ENCODE assay signal across 8 cellular contexts in the genomic region with DNA sequence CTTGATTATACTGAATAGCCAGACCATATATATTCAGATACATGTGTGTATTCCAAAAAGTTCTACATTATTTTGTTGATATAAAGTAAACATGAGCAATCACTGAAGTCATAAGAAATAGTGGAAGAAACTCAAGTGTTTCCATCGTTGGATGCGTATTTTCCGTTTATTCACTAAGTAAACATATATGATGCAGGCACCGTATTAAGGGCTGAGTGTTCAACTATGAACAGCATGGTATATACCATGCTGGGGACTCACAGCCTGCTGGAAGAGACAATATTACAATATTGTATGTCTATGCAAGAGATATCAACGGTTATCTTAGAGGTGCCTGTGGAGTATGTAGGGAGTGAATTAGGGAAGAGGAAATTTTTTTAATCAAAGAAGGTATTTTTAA. TPM values are rescaled to one million over a fixed set of nuclear protein-coding genes. Genes with fewer than 3 reads are reported as not detected.
DNase-seq lines count a peak whose midpoint lies in the region; ATAC-seq, FAIRE-seq and TF ChIP-seq lines count a peak whose summit lies in the region.

No MANE protein-coding gene starts in this region.

- H3K4me1 Mint-ChIP-seq in activated CD8-positive, alpha-beta memory T cell treated with anti-CD3 and anti-CD28 coated beads, Interleukin-2, amount 10 ng/mL, durations not matched to agents 7 days and 5 days, result peaks cover 33% of the 10 kb centered on the region
- H3K4me1 Mint-ChIP-seq in WTC11, result peaks cover 3% of the 10 kb centered on the region; the same call in 1 of the 2 replicates

- H3K4me1 ChIP-seq in iPS-20b (ENCODE audit: insufficient read depth, low read length) (peaks cover 11% of the 10 kb centered on the region; the same call in 1 of the 2 replicates), suprapubic skin (peaks cover 24% of the 10 kb centered on the region)

- no peak for TF ChIP-seq EP300 in suprapubic skin (IDR thresholded peaks at IDR 0.05)

- peaks cover 7% of the 10 kb centered on the region for H3K27me3 Mint-ChIP-seq in activated CD8-positive, alpha-beta memory T cell treated with anti-CD3 and anti-CD28 coated beads, Interleukin-2, amount 10 ng/mL, durations not matched to agents 7 days and 5 days
- peaks cover 6% of the 10 kb centered on the region for H3K27me3 Mint-ChIP-seq in WTC11 (ENCODE audit: low read depth)

- POLR2A ChIA-PET in WTC11 (lab: Charles Lee), result interaction anchor here (1.6 to 2.1 kb wide), 2 partner anchors 63 to 219 kb away, joined by 6 to 8 read pairs; a partner anchor contains a TSS

- CTCF ChIA-PET in activated CD8-positive, alpha-beta memory T cell treated with anti-CD3 and anti-CD28 coated beads, Interleukin-2, amount 10 ng/mL, durations not matched to agents 7 days and 5 days (lab: Charles Lee), result interaction anchor here (1.0 to 1.2 kb wide), 2 partner anchors 9 to 14 kb away, joined by 3 read pairs; no protein-coding TSS in a partner anchor
- CTCF ChIA-PET in WTC11 (lab: Charles Lee), result no interaction called here

- H3K9ac ChIP-seq in iPS-20b (ENCODE audit: low read depth, low read length), result peak overlapping the region; percentile 97; the same call in 1 of the 2 replicates

- H3K4me3 ChIP-seq in iPS-20b (ENCODE audit: low read length), result peak overlapping the region; percentile 97
- peak overlapping the region; percentile 80 for H3K4me3 ChIP-seq in suprapubic skin

- H3K27me3 ChIP-seq in iPS-20b (ENCODE audit: insufficient read depth, low read length), result peaks cover 7% of the 10 kb centered on the region; the same call in 1 of the 2 replicates
- peaks cover 11% of the 10 kb centered on the region for H3K27me3 ChIP-seq in suprapubic skin

- H3K36me3 ChIP-seq in iPS-20b (ENCODE audit: insufficient read depth, low read depth, low read length) (no peaks in the 10 kb centered on the region), suprapubic skin (peaks cover 8% of the 10 kb centered on the region)

- peak overlapping the region; percentile 90 for H3K4me3 Mint-ChIP-seq in activated CD8-positive, alpha-beta memory T cell treated with anti-CD3 and anti-CD28 coated beads, Interleukin-2, amount 10 ng/mL, durations not matched to agents 7 days and 5 days
- peak overlapping the region; percentile 87 for H3K4me3 Mint-ChIP-seq in WTC11

- no peak for ATAC-seq in activated CD8-positive, alpha-beta memory T cell treated with anti-CD3 and anti-CD28 coated beads, Interleukin-2, amount 10 ng/mL, durations not matched to agents 7 days and 5 days
- no peak for ATAC-seq in WTC11

- no peak for TF ChIP-seq POLR2A in suprapubic skin (IDR thresholded peaks at IDR 0.05)

- DNase-seq in activated CD8-positive, alpha-beta memory T cell treated with anti-CD3 and anti-CD28 coated beads, Interleukin-2, amount 10 ng/mL, durations not matched to agents 7 days and 5 days, result no peak
- DNase-seq in activated CD8-positive, alpha-beta memory T cell treated with anti-CD3 and anti-CD28 coated beads, Interleukin-2, amount 50 U/mL, for 4 hours, result no peak
- DNase-seq in WTC11 (ENCODE audit: low spot score) (no peak), suprapubic skin (ENCODE audit: low spot score in 2 of 2) (no peak), HTR-8/SVneo (ENCODE audit: insufficient read length, low spot score) (no peak)
- DNase-seq in stimulated activated CD8-positive, alpha-beta memory T cell treated with anti-CD3 and anti-CD28 coated beads, Interleukin-4, amount 100 ng/mL, for 48 hours, result no peak
- no peak for DNase-seq in stimulated activated CD4-positive, alpha-beta T cell treated with anti-CD3 and anti-CD28 coated beads, Interleukin-4, amount 100 ng/mL, for 4 hours

- no peak for FAIRE-seq in HTR-8/SVneo (lab: Jason Lieb, UNC)

- WGBS in suprapubic skin, result 85% methylated on average over 5 of the region's 5 CpGs

- peak overlapping the region; percentile 95 for H3K27ac Mint-ChIP-seq in activated CD8-positive, alpha-beta memory T cell treated with anti-CD3 and anti-CD28 coated beads, Interleukin-2, amount 10 ng/mL, durations not matched to agents 7 days and 5 days
- peak overlapping the region; percentile 97; the same call in 1 of the 2 replicates for H3K27ac Mint-ChIP-seq in WTC11

- no peaks in the 10 kb centered on the region for H3K9me3 Mint-ChIP-seq in activated CD8-positive, alpha-beta memory T cell treated with anti-CD3 and anti-CD28 coated beads, Interleukin-2, amount 10 ng/mL, durations not matched to agents 7 days and 5 days (ENCODE audit: low read depth)
- H3K9me3 Mint-ChIP-seq in WTC11, result no peaks in the 10 kb centered on the region

- H3K27ac ChIP-seq in iPS-20b (ENCODE audit: low read length) (no peak overlapping the region), suprapubic skin (peak overlapping the region; percentile 87)

- TF ChIP-seq CTCF in WTC11 (IDR thresholded peaks at IDR 0.05), result no peak
- TF ChIP-seq CTCF in suprapubic skin (IDR thresholded peaks at IDR 0.05), result no peak

- H3K36me3 Mint-ChIP-seq in activated CD8-positive, alpha-beta memory T cell treated with anti-CD3 and anti-CD28 coated beads, Interleukin-2, amount 10 ng/mL, durations not matched to agents 7 days and 5 days, result peaks cover 28% of the 10 kb centered on the region
- H3K36me3 Mint-ChIP-seq in WTC11, result peaks cover 3% of the 10 kb centered on the region; the same call in 1 of the 2 replicates

- no peaks in the 10 kb centered on the region for H3K9me3 ChIP-seq in iPS-20b (ENCODE audit: insufficient read depth, low read depth, low read length)
- H3K9me3 ChIP-seq in suprapubic skin, result no peaks in the 10 kb centered on the region

TF ChIP-seq in WTC11, 78 proteins besides CTCF, POLR2A, EP300 and RAD21 (continues in another document):
- TF ChIP-seq NFE2L1 (CRISPR knock-in tag; IDR thresholded peaks at IDR 0.05) (no peak), ZNF232 (CRISPR knock-in tag; IDR thresholded peaks at IDR 0.05) (no peak), ZNF121 (CRISPR knock-in tag; IDR thresholded peaks at IDR 0.05) (no peak), NFYB (CRISPR knock-in tag; conservative IDR thresholded peaks at IDR 0.05; ENCODE audit: low read depth) (no peak), ZNF671 (CRISPR knock-in tag; IDR thresholded peaks at IDR 0.05) (no peak), EMX1 (CRISPR knock-in tag; IDR thresholded peaks at IDR 0.05) (no peak), ELF4 (CRISPR knock-in tag; IDR thresholded peaks at IDR 0.05; ENCODE audit: low read depth) (no peak)
- TF ChIP-seq, protein P1, sequence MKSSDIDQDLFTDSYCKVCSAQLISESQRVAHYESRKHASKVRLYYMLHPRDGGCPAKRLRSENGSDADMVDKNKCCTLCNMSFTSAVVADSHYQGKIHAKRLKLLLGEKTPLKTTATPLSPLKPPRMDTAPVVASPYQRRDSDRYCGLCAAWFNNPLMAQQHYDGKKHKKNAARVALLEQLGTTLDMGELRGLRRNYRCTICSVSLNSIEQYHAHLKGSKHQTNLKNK (CRISPR knock-in tag; IDR thresholded peaks at IDR 0.05), result no peak
- TF ChIP-seq, protein P2, sequence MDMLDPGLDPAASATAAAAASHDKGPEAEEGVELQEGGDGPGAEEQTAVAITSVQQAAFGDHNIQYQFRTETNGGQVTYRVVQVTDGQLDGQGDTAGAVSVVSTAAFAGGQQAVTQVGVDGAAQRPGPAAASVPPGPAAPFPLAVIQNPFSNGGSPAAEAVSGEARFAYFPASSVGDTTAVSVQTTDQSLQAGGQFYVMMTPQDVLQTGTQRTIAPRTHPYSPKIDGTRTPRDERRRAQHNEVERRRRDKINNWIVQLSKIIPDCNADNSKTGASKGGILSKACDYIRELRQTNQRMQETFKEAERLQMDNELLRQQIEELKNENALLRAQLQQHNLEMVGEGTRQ (CRISPR knock-in tag; IDR thresholded peaks at IDR 0.05), result no peak
- TF ChIP-seq, protein P3, sequence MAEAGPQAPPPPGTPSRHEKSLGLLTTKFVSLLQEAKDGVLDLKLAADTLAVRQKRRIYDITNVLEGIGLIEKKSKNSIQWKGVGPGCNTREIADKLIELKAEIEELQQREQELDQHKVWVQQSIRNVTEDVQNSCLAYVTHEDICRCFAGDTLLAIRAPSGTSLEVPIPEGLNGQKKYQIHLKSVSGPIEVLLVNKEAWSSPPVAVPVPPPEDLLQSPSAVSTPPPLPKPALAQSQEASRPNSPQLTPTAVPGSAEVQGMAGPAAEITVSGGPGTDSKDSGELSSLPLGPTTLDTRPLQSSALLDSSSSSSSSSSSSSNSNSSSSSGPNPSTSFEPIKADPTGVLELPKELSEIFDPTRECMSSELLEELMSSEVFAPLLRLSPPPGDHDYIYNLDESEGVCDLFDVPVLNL (CRISPR knock-in tag; IDR thresholded peaks at IDR 0.05; ENCODE audit: borderline replicate concordance, low read depth), result no peak
- TF ChIP-seq, protein P4, sequence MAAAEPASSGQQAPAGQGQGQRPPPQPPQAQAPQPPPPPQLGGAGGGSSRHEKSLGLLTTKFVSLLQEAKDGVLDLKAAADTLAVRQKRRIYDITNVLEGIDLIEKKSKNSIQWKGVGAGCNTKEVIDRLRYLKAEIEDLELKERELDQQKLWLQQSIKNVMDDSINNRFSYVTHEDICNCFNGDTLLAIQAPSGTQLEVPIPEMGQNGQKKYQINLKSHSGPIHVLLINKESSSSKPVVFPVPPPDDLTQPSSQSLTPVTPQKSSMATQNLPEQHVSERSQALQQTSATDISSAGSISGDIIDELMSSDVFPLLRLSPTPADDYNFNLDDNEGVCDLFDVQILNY (CRISPR knock-in tag; IDR thresholded peaks at IDR 0.05), result no peak
- TF ChIP-seq, protein P5, sequence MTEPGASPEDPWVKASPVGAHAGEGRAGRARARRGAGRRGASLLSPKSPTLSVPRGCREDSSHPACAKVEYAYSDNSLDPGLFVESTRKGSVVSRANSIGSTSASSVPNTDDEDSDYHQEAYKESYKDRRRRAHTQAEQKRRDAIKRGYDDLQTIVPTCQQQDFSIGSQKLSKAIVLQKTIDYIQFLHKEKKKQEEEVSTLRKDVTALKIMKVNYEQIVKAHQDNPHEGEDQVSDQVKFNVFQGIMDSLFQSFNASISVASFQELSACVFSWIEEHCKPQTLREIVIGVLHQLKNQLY (CRISPR knock-in tag; IDR thresholded peaks at IDR 0.05), result no peak

RNA-seq across cellular contexts. Expression of a gene that starts 1.2 kb away (rescaled TPM):
- 10 to 100 TPM; 19.4 to 25.8 TPM for total RNA-seq in activated CD8-positive, alpha-beta memory T cell treated with anti-CD3 and anti-CD28 coated beads, Interleukin-2, amount 10 ng/mL, durations not matched to agents 7 days and 5 days
- total RNA-seq in WTC11 (2021) (4.5 to 6.9 TPM (median 4.9 TPM) in 3 replicates), suprapubic skin (10 to 100 TPM; 15.6 to 42.0 (median 24.0) TPM)
